In genomic region chr13:97889803-97890202, GRCh38 we compare ENCODE assay signal across 19 cellular contexts.
A peak's percentile ranks its signal among the peaks of the same experiment; 100 is the strongest.
DNase-seq lines count a peak whose midpoint lies in the region; ATAC-seq and TF ChIP-seq lines count a peak whose summit lies in the region.
"Had no signal": no experiment of that assay in that cellular context is flagged by ENCODE, and none has a peak within 500 bp of the region (broad histone marks: within the 10 kb centered on the region; RNA-seq: fewer than 3 reads in every experiment).

No MANE protein-coding gene starts in this region.

- TF ChIP-seq CTCF in AG10803 (conservative IDR thresholded peaks at IDR 0.05; ENCODE audit: low read length), result no peak
- no peak for TF ChIP-seq CTCF in chondrocyte (IDR thresholded peaks at IDR 0.05)
- no peak for TF ChIP-seq CTCF in osteocyte (IDR thresholded peaks at IDR 0.05)

- DNase-seq in AG10803 (ENCODE audit: low read depth), result peak; percentile 67
- DNase-seq in HUDEP-2 (lab: John Stamatoyannopoulos, UW; ENCODE audit: unreplicated experiment in 76 of 76), result peak in 68 of 76 experiments; percentile 7 to 82 (median 56)
- no peak for DNase-seq in chondrocyte (ENCODE audit: low spot score)
- DNase-seq in left ventricle myocardium superior, result peak; percentile 62
- DNase-seq in NCI-H226, result no peak
- no peak for DNase-seq in NCI-H526 (lab: John Stamatoyannopoulos, UW)
- DNase-seq in osteocyte (ENCODE audit: extremely low spot score, unreplicated experiment), result no peak
- DNase-seq: activated CD8-positive, alpha-beta memory T cell treated with anti-CD3 and anti-CD28 coated beads, Interleukin-2, amount 10 ng/mL, durations not matched to agents 7 days and 5 days; C1 segment of cervical spinal cord; colonic mucosa; mesenchymal stem cell; naive thymus-derived CD4-positive, alpha-beta T cell; NCI-H1092; NCI-H2029; right lobe of liver had no signal

- H3K36me3 Mint-ChIP-seq in chondrocyte (ENCODE audit: low read depth) (peaks cover 3% of the 10 kb centered on the region), osteocyte (ENCODE audit: unreplicated experiment) (no peaks in the 10 kb centered on the region)
- H3K36me3 Mint-ChIP-seq: activated CD8-positive, alpha-beta memory T cell treated with anti-CD3 and anti-CD28 coated beads, Interleukin-2, amount 10 ng/mL, durations not matched to agents 7 days and 5 days had no signal

- H3K9me3 Mint-ChIP-seq in chondrocyte (ENCODE audit: low read depth), result peaks cover 17% of the 10 kb centered on the region
- no peaks in the 10 kb centered on the region for H3K9me3 Mint-ChIP-seq in osteocyte (ENCODE audit: unreplicated experiment)

- no peak overlapping the region for H3K4me3 ChIP-seq in AG10803 (ENCODE audit: low read length)
- H3K4me3 ChIP-seq: A549, body of pancreas, colonic mucosa, right lobe of liver had no signal

- H3K4me1 Mint-ChIP-seq in chondrocyte (ENCODE audit: low read depth) (peaks cover 5% of the 10 kb centered on the region), osteocyte (ENCODE audit: unreplicated experiment) (peaks cover 3% of the 10 kb centered on the region)
- H3K4me1 Mint-ChIP-seq: activated CD8-positive, alpha-beta memory T cell treated with anti-CD3 and anti-CD28 coated beads, Interleukin-2, amount 10 ng/mL, durations not matched to agents 7 days and 5 days; naive thymus-derived CD4-positive, alpha-beta T cell had no signal

- H3K27me3 Mint-ChIP-seq in chondrocyte (ENCODE audit: low read depth), result no peaks in the 10 kb centered on the region
- H3K27me3 Mint-ChIP-seq in osteocyte (ENCODE audit: unreplicated experiment), result no peaks in the 10 kb centered on the region
- H3K27me3 Mint-ChIP-seq: activated CD8-positive, alpha-beta memory T cell treated with anti-CD3 and anti-CD28 coated beads, Interleukin-2, amount 10 ng/mL, durations not matched to agents 7 days and 5 days had no signal

- H3K4me3 Mint-ChIP-seq in chondrocyte (ENCODE audit: unreplicated experiment), result no peak overlapping the region
- no peak overlapping the region for H3K4me3 Mint-ChIP-seq in osteocyte (ENCODE audit: unreplicated experiment)
- H3K4me3 Mint-ChIP-seq: activated CD8-positive, alpha-beta memory T cell treated with anti-CD3 and anti-CD28 coated beads, Interleukin-2, amount 10 ng/mL, durations not matched to agents 7 days and 5 days; naive thymus-derived CD4-positive, alpha-beta T cell had no signal

- intact Hi-C loops in left ventricle myocardium superior (cut with micrococcal nuclease), result no loop called here

- H3K27ac Mint-ChIP-seq in chondrocyte (ENCODE audit: unreplicated experiment), result peak overlapping the region; percentile 49
- H3K27ac Mint-ChIP-seq in osteocyte (ENCODE audit: unreplicated experiment), result no peak overlapping the region
- H3K27ac Mint-ChIP-seq: activated CD8-positive, alpha-beta memory T cell treated with anti-CD3 and anti-CD28 coated beads, Interleukin-2, amount 10 ng/mL, durations not matched to agents 7 days and 5 days; naive thymus-derived CD4-positive, alpha-beta T cell had no signal

- peak; percentile 94 for ATAC-seq in left ventricle myocardium superior
- ATAC-seq in HG02973 (IDR thresholded peaks at IDR 0.05; ENCODE audit: unreplicated experiment), result no peak
- ATAC-seq: A549; activated CD8-positive, alpha-beta memory T cell treated with anti-CD3 and anti-CD28 coated beads, Interleukin-2, amount 10 ng/mL, durations not matched to agents 7 days and 5 days; activated naive CD4-positive, alpha-beta T cell treated with anti-CD3 and anti-CD28 coated beads, Interleukin-2, amount 50 U/mL, for 72 hours; body of pancreas; naive thymus-derived CD4-positive, alpha-beta T cell had no signal

Comparison
In these comparisons a context has a peak if more than half of its experiments do, and no peak if none do; other contexts are left out.
1. DNase-seq: peak in AG10803 (single experiment), HUDEP-2 (68 of 76) and left ventricle myocardium superior (single experiment); none in chondrocyte (single experiment), NCI-H226 (single experiment), NCI-H526 (0 of 2) and osteocyte (single experiment).